Comparison of ENCODE assay signal across 8 cellular contexts in the genomic region with DNA sequence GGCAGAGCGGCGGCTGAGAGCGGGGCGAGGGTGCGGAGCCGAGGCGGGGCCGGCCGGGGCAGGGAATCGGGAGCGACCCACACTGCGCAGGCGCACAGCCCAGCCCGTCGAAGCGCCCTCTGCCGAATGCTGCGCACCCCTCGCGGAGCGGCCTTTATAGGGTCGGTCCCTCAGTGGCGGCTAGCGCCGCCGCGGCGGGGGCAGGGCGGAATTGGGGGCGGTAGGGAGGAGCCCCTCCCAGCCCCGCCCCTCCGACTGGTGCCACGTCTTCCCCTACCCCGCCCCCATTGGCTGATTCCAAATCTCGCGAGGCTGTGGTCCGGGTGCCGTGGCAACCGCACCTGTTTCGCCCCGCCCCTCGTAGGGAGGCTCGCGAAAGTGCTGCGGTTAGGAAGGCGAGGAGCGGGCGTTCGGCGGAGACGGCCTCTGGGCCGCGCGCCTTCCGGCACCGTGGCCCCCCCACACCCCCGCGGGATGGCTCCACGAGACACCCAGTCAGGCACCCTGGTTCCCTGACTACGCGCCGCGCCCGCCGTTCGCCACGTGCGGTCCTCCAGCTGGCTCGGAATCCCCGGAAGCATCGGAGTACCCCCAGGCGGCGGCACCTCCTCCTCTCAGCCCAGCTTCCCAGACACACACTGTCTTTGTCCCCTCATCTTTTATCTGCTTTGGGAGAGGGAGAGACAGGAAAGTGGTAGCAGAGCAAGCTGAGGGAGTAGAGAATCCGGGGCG. TPM values are rescaled to one million over a fixed set of nuclear protein-coding genes. Genes with fewer than 3 reads are reported as not detected.
DNase-seq lines count a peak whose midpoint lies in the region; ATAC-seq and TF ChIP-seq lines count a peak whose summit lies in the region.

TSS of gene EHD1 (minus strand) at position 128 of the 732 bp plus-strand sequence. CDS start 157 bp downstream, outside the sequence.

- peaks cover 74% of the 10 kb centered on the region for H3K4me1 ChIP-seq in left ventricle myocardium inferior
- H3K4me1 ChIP-seq in prostate gland (replicated peaks): peaks cover 3% of the 10 kb centered on the region
- H3K4me1 ChIP-seq in urinary bladder (ENCODE audit: insufficient read depth): no peaks in the 10 kb centered on the region

- H3K9me3 ChIP-seq in left ventricle myocardium inferior (replicated peaks) (no peaks in the 10 kb centered on the region), prostate gland (no peaks in the 10 kb centered on the region)

- peak; percentile 100 for DNase-seq in GM13977 (ENCODE audit: low spot score)
- DNase-seq in NCI-H146 treated with DMSO at 0.1 percent for 48 hours (lab: John Stamatoyannopoulos, UW; ENCODE audit: unreplicated experiment): peak; percentile 95
- peak; percentile 98 for DNase-seq in amniotic stem cell (lab: John Stamatoyannopoulos, UW)
- peak; percentile 99 for DNase-seq in left ventricle myocardium inferior
- DNase-seq in prostate gland (ENCODE audit: low spot score): peak; percentile 99

- peaks cover 12% of the 10 kb centered on the region for H3K36me3 ChIP-seq in left ventricle myocardium inferior
- no peaks in the 10 kb centered on the region for H3K36me3 ChIP-seq in prostate gland
- no peaks in the 10 kb centered on the region for H3K36me3 ChIP-seq in urinary bladder (ENCODE audit: insufficient read depth)

- under 1% methylated on average over 46 of the region's 75 CpGs for WGBS in prostate gland
- WGBS in urinary bladder: under 1% methylated on average over 75 of the region's 75 CpGs

- peak within 1 kb of the TSS; percentile 94 for H3K4me3 ChIP-seq in left ventricle myocardium inferior
- H3K4me3 ChIP-seq in prostate gland: peak within 1 kb of the TSS; percentile 58 to 60
- peak within 1 kb of the TSS; percentile 72 for H3K4me3 ChIP-seq in urinary bladder (ENCODE audit: low read depth, low read length)

- H3K27ac ChIP-seq in left ventricle myocardium inferior (replicated peaks) (peak within 1 kb of the TSS; percentile 94), prostate gland (peak within 1 kb of the TSS; percentile 79 to 87), urinary bladder (ENCODE audit: low read depth) (peak within 1 kb of the TSS; percentile 77)

- H3K27me3 ChIP-seq in left ventricle myocardium inferior (ENCODE audit: low read depth): no peaks in the 10 kb centered on the region
- no peaks in the 10 kb centered on the region for H3K27me3 ChIP-seq in prostate gland (replicated peaks; ENCODE audit: insufficient read depth)

- intact Hi-C loops in T-helper 1 cell treated with Interleukin-12 subunit alpha and Interleukin-12 subunit beta and Interleukin-4 antibody, amounts not matched to agents 30 ng/mL and 1 ng/mL, for 36 hours (cut with micrococcal nuclease): loop anchor here (1.0 to 5.0 kb wide), 9 partner anchors 8 to 205 kb away; partner anchors contain the start of genes ATG2A, MEN1 and PPP2R5B
- intact Hi-C loops in left ventricle myocardium inferior (cut with micrococcal nuclease) (no loop called here), prostate gland (cut with DNase I) (no loop called here)

- in situ Hi-C loops in GM13977 (cut with MboI; ENCODE audit: low pct_unique_long_range_greater_than_20kb, low sequenced_read_pairs, unreplicated experiment): no loop called here

- TF ChIP-seq CTCF in GM13977 (IDR thresholded peaks at IDR 0.05; ENCODE audit: extremely low read depth, insufficient read depth, missing control alignments) (peak; percentile 83), left ventricle myocardium inferior (IDR thresholded peaks at IDR 0.05; ENCODE audit: borderline replicate concordance) (peak; percentile 61), prostate gland (IDR thresholded peaks at IDR 0.05) (peak in 3 of 4 experiments; percentile 56 to 71 (median 58))

- peak; percentile 99 for TF ChIP-seq POLR2A in prostate gland (IDR thresholded peaks at IDR 0.05)

- peak; percentile 62 for ATAC-seq in HG02884 (IDR thresholded peaks at IDR 0.05; ENCODE audit: unreplicated experiment)

RNA-seq across cellular contexts. Expression of gene EHD1, which starts in this region (rescaled TPM):
- total RNA-seq in T-helper 1 cell treated with Interleukin-12 subunit alpha and Interleukin-12 subunit beta and Interleukin-4 antibody, amounts not matched to agents 30 ng/mL and 1 ng/mL, for 36 hours: 133 and 145 TPM in 2 replicates
- 40.3 TPM for total RNA-seq in left ventricle myocardium inferior
- 100 to 1,000 TPM in 1 of 2 donors, 10 to 100 TPM in 1; 38.8 to 104 TPM for total RNA-seq in prostate gland
- total RNA-seq in urinary bladder: 31.3 TPM
- 50.5 TPM for polyA plus RNA-seq in urinary bladder

Comparison
In these comparisons a context has a peak if more than half of its experiments do, and no peak if none do; other contexts are left out.
1. Peak in every context shown above with its lines: DNase-seq, ATAC-seq, H3K4me3 ChIP-seq and H3K27ac ChIP-seq.